1 cellular context compared by ENCODE assay signal in genomic region chr15:77859491-77860060, GRCh38.
TF ChIP-seq lines count a peak whose summit lies in the region.

No MANE protein-coding gene starts in this region.

TF ChIP-seq in GM12878, 131 proteins besides CTCF, POLR2A, EP300 and RAD21:
- TF ChIP-seq MTA3 (IDR thresholded peaks at IDR 0.05; ENCODE audit: borderline replicate concordance, low read length) (no peak), HDAC2 (IDR thresholded peaks at IDR 0.05) (no peak), SIN3A (IDR thresholded peaks at IDR 0.05; ENCODE audit: low read depth, low read length) (no peak), ATF2 (IDR thresholded peaks at IDR 0.05; ENCODE audit: low read length) (no peak), POLR2AphosphoS5 (IDR thresholded peaks at IDR 0.05; ENCODE audit: low read length) (no peak), SMC3 (IDR thresholded peaks at IDR 0.05; ENCODE audit: borderline replicate concordance, low read length) (no peak), LARP7 (IDR thresholded peaks at IDR 0.05) (no peak), MYB (IDR thresholded peaks at IDR 0.05; ENCODE audit: borderline replicate concordance, low read depth, low read length) (no peak), BMI1 (IDR thresholded peaks at IDR 0.05; ENCODE audit: borderline replicate concordance) (no peak), FOXK2 (IDR thresholded peaks at IDR 0.05) (no peak), BHLHE40 (IDR thresholded peaks at IDR 0.05; ENCODE audit: borderline replicate concordance in 1 of 2, low read depth in 2 of 2, low read length in 1 of 2) (no peak), CEBPB (IDR thresholded peaks at IDR 0.05; ENCODE audit: borderline replicate concordance in 1 of 2, low read depth in 2 of 2, low read length in 2 of 2) (no peak), ZNF207 (IDR thresholded peaks at IDR 0.05; ENCODE audit: borderline replicate concordance) (no peak), MXI1 (IDR thresholded peaks at IDR 0.05; ENCODE audit: low read depth, low read length) (no peak), ZBED1 (IDR thresholded peaks at IDR 0.05; ENCODE audit: borderline replicate concordance) (no peak), KAT2A (conservative IDR thresholded peaks at IDR 0.05; ENCODE audit: control insufficient read depth, low read depth, low read length) (no peak), BRCA1 (IDR thresholded peaks at IDR 0.05; ENCODE audit: low read depth, low read length) (no peak)
TF ChIP-seq in GM12878: peak in this region for 0.
